In genomic region chr11:131005829-131006228, GRCh38 we compare ENCODE assay signal across 34 cellular contexts.
"Had no signal": no experiment of that assay in that cellular context is flagged by ENCODE, and none has a peak within 500 bp of the region (broad histone marks: within the 10 kb centered on the region; RNA-seq: fewer than 3 reads in every experiment).

No MANE protein-coding gene starts in this region.

- H3K27ac ChIP-seq: KMS-11 had no signal

- H3K27me3 ChIP-seq: MG63 had no signal

- H3K4me3 ChIP-seq: MG63 had no signal

- DNase-seq: Karpas-422, Kasumi-1, MG63, MM.1S, MV-4-11, NCI-H1048, NCI-H1092, NCI-H1092 treated with DMSO at 0.1 percent for 48 hours, NCI-H1105, NCI-H1105 treated with DMSO at 0.1 percent for 48 hours, NCI-H1417, NCI-H1417 treated with DMSO at 0.1 percent for 48 hours, NCI-H1436, NCI-H1436 treated with DMSO at 0.1 percent for 48 hours, NCI-H146, NCI-H1694, NCI-H1694 treated with DMSO at 0.1 percent for 48 hours, NCI-H187, NCI-H187 treated with DMSO at 0.1 percent for 48 hours, NCI-H1930, NCI-H2029, NCI-H2029 treated with DMSO at 0.1 percent for 48 hours, NCI-H2081, NCI-H2081 treated with DMSO at 0.1 percent for 48 hours, NCI-H2107, NCI-H2171, NCI-H2171 treated with DMSO at 0.1 percent for 48 hours, NCI-H226, NCI-H345, NCI-H446, NCI-H446 treated with DMSO at 0.1 percent for 48 hours, NCI-H510A, NCI-H510A treated with DMSO at 0.1 percent for 48 hours had no signal

- H3K36me3 ChIP-seq: MG63 had no signal

- H3K9ac ChIP-seq: KMS-11 had no signal

- H3K4me2 ChIP-seq: KMS-11 had no signal
